ENCODE assay signal across 10 cellular contexts in genomic region chr3:10357592-10358308, GRCh38. TPM values are rescaled to one million over a fixed set of nuclear protein-coding genes. Genes with fewer than 3 reads are reported as not detected.
A peak's percentile ranks its signal among the peaks of the same experiment; 100 is the strongest.
DNase-seq lines count a peak whose midpoint lies in the region; ATAC-seq lines count a peak whose summit lies in the region.
"Had no signal": no experiment of that assay in that cellular context is flagged by ENCODE, and none has a peak within 500 bp of the region (broad histone marks: within the 10 kb centered on the region; RNA-seq: fewer than 3 reads in every experiment).

No MANE protein-coding gene starts in this region.

- H3K27me3 ChIP-seq in MG63 (no peaks in the 10 kb centered on the region), skeletal muscle tissue (ENCODE audit: control insufficient read depth in 3 of 3, insufficient read depth in 3 of 3, low read length in 3 of 3) (no peaks in the 10 kb centered on the region)

- DNase-seq in MG63 (peak; percentile 91), dedifferentiated amniotic fluid mesenchymal stem cell (ENCODE audit: extremely low spot score) (peak; percentile 65), NCI-H524 (lab: John Stamatoyannopoulos, UW) (no peak), NCI-H748 (lab: John Stamatoyannopoulos, UW; ENCODE audit: unreplicated experiment) (no peak), medulla oblongata (ENCODE audit: extremely low spot score) (no peak)
- no peak for DNase-seq in stimulated activated CD4-positive, alpha-beta T cell treated with anti-CD3 and anti-CD28 coated beads, Interleukin-2, amount 100 ng/mL, for 48 hours
- DNase-seq: activated CD8-positive, alpha-beta memory T cell treated with anti-CD3 and anti-CD28 coated beads, Interleukin-2, amount 10 ng/mL, durations not matched to agents 7 days and 5 days; stimulated activated naive CD4-positive, alpha-beta T cell had no signal

- peaks cover 9 to 10% (median 9%) of the 10 kb centered on the region in 3 donors for H3K4me1 ChIP-seq in skeletal muscle tissue (ENCODE audit: control insufficient read depth in 3 of 3, insufficient read depth in 3 of 3, low read length in 3 of 3)

- H3K9ac ChIP-seq in skeletal muscle tissue (ENCODE audit: low read depth in 1 of 3, low read length in 3 of 3): peak overlapping the region in 2 of 3 donors; percentile 4 to 16

- H3K4me3 ChIP-seq in MG63 (no peak overlapping the region), skeletal muscle tissue (ENCODE audit: low read length in 3 of 3) (no peak overlapping the region)

- no peaks in the 10 kb centered on the region for H3K9me3 ChIP-seq in MG63
- no peaks in the 10 kb centered on the region for H3K9me3 ChIP-seq in skeletal muscle tissue (ENCODE audit: control insufficient read depth in 3 of 3, low read length in 3 of 3)

- H3K27ac ChIP-seq in skeletal muscle tissue (ENCODE audit: low read depth, low read length): no peak overlapping the region

- ATAC-seq in GM19463 (IDR thresholded peaks at IDR 0.05; ENCODE audit: unreplicated experiment): peak; percentile 88
- ATAC-seq: activated CD8-positive, alpha-beta memory T cell treated with anti-CD3 and anti-CD28 coated beads, Interleukin-2, amount 10 ng/mL, durations not matched to agents 7 days and 5 days had no signal

- H3K36me3 ChIP-seq in MG63 (no peaks in the 10 kb centered on the region), skeletal muscle tissue (ENCODE audit: control insufficient read depth in 3 of 3, insufficient read depth in 3 of 3, low read length in 3 of 3) (peaks cover 11 to 17% (median 12%) of the 10 kb centered on the region in 3 donors)

RNA-seq across cellular contexts. Expression of gene SEC13, which starts 36.8 kb away (rescaled TPM):
- 97.2 and 147 TPM in 2 replicates for total RNA-seq in MG63 (2014; rRNA removed; shearing (Covaris generic); ENCODE audit: low replicate concordance)
- total RNA-seq in skeletal muscle tissue: 127 TPM

Comparison
In these comparisons a context has a peak if more than half of its experiments do, and no peak if none do; other contexts are left out.
1. DNase-seq: peak in MG63 (single experiment) and dedifferentiated amniotic fluid mesenchymal stem cell (single experiment); none in NCI-H524 (0 of 2), NCI-H748 (single experiment), medulla oblongata (single experiment) and stimulated activated CD4-positive, alpha-beta T cell treated with anti-CD3 and anti-CD28 coated beads, Interleukin-2, amount 100 ng/mL, for 48 hours (0 of 2).